Comparison of ENCODE assay signal across 1 cellular context in the genomic region with DNA sequence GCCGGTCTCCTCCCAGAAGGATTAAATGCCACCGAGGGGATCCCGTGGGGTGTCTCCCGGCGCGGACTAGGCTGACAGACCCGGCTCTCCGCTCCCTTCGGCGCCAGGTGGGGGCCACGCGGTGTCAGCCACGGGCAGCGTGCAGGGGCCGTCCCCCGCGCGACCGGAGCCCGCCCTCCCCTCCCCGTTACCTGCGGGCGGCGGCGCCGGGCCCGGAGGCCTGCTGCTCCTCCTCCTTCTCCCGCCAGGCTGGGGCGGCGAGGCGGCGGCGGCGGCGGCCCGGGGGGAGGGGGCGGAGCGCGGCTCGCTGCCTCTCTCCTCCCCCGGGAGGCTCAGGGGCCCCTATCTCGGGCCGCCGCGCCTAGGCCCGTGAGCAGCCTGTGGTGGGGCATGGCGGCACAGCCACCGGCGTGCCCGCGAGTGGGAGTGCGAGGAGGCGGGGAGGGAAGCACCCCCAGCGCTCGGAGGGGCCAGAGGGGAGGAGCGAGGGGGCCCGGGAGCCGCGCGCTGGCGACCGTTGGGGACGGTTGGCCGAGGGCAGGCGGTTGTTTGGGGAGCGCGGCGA.
TF ChIP-seq lines count a peak whose summit lies in the region.

No MANE protein-coding gene starts in this region.

TF ChIP-seq in H1, 55 proteins besides CTCF, POLR2A, EP300 and RAD21 (continued from another document):
- TF ChIP-seq, protein P1, sequence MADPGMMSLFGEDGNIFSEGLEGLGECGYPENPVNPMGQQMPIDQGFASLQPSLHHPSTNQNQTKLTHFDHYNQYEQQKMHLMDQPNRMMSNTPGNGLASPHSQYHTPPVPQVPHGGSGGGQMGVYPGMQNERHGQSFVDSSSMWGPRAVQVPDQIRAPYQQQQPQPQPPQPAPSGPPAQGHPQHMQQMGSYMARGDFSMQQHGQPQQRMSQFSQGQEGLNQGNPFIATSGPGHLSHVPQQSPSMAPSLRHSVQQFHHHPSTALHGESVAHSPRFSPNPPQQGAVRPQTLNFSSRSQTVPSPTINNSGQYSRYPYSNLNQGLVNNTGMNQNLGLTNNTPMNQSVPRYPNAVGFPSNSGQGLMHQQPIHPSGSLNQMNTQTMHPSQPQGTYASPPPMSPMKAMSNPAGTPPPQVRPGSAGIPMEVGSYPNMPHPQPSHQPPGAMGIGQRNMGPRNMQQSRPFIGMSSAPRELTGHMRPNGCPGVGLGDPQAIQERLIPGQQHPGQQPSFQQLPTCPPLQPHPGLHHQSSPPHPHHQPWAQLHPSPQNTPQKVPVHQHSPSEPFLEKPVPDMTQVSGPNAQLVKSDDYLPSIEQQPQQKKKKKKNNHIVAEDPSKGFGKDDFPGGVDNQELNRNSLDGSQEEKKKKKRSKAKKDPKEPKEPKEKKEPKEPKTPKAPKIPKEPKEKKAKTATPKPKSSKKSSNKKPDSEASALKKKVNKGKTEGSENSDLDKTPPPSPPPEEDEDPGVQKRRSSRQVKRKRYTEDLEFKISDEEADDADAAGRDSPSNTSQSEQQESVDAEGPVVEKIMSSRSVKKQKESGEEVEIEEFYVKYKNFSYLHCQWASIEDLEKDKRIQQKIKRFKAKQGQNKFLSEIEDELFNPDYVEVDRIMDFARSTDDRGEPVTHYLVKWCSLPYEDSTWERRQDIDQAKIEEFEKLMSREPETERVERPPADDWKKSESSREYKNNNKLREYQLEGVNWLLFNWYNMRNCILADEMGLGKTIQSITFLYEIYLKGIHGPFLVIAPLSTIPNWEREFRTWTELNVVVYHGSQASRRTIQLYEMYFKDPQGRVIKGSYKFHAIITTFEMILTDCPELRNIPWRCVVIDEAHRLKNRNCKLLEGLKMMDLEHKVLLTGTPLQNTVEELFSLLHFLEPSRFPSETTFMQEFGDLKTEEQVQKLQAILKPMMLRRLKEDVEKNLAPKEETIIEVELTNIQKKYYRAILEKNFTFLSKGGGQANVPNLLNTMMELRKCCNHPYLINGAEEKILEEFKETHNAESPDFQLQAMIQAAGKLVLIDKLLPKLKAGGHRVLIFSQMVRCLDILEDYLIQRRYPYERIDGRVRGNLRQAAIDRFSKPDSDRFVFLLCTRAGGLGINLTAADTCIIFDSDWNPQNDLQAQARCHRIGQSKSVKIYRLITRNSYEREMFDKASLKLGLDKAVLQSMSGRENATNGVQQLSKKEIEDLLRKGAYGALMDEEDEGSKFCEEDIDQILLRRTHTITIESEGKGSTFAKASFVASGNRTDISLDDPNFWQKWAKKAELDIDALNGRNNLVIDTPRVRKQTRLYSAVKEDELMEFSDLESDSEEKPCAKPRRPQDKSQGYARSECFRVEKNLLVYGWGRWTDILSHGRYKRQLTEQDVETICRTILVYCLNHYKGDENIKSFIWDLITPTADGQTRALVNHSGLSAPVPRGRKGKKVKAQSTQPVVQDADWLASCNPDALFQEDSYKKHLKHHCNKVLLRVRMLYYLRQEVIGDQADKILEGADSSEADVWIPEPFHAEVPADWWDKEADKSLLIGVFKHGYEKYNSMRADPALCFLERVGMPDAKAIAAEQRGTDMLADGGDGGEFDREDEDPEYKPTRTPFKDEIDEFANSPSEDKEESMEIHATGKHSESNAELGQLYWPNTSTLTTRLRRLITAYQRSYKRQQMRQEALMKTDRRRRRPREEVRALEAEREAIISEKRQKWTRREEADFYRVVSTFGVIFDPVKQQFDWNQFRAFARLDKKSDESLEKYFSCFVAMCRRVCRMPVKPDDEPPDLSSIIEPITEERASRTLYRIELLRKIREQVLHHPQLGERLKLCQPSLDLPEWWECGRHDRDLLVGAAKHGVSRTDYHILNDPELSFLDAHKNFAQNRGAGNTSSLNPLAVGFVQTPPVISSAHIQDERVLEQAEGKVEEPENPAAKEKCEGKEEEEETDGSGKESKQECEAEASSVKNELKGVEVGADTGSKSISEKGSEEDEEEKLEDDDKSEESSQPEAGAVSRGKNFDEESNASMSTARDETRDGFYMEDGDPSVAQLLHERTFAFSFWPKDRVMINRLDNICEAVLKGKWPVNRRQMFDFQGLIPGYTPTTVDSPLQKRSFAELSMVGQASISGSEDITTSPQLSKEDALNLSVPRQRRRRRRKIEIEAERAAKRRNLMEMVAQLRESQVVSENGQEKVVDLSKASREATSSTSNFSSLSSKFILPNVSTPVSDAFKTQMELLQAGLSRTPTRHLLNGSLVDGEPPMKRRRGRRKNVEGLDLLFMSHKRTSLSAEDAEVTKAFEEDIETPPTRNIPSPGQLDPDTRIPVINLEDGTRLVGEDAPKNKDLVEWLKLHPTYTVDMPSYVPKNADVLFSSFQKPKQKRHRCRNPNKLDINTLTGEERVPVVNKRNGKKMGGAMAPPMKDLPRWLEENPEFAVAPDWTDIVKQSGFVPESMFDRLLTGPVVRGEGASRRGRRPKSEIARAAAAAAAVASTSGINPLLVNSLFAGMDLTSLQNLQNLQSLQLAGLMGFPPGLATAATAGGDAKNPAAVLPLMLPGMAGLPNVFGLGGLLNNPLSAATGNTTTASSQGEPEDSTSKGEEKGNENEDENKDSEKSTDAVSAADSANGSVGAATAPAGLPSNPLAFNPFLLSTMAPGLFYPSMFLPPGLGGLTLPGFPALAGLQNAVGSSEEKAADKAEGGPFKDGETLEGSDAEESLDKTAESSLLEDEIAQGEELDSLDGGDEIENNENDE (IDR thresholded peaks at IDR 0.05; ENCODE audit: insufficient replicate concordance, low read length) = no peak
- TF ChIP-seq, protein P2, sequence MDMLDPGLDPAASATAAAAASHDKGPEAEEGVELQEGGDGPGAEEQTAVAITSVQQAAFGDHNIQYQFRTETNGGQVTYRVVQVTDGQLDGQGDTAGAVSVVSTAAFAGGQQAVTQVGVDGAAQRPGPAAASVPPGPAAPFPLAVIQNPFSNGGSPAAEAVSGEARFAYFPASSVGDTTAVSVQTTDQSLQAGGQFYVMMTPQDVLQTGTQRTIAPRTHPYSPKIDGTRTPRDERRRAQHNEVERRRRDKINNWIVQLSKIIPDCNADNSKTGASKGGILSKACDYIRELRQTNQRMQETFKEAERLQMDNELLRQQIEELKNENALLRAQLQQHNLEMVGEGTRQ (IDR thresholded peaks at IDR 0.05; ENCODE audit: low read length) = no peak
- TF ChIP-seq NANOG (IDR thresholded peaks at IDR 0.05; ENCODE audit: insufficient read depth, low read depth, low read length, poor library complexity, severe bottlenecking) (no peak), CEBPB (IDR thresholded peaks at IDR 0.05; ENCODE audit: low read depth, low read length) (no peak), SUZ12 (IDR thresholded peaks at IDR 0.05; ENCODE audit: low read length) (no peak), TAF7 (optimal IDR thresholded peaks at IDR 0.05; ENCODE audit: borderline replicate concordance, low read depth, low read length) (peak; percentile 71), PHF8 (conservative IDR thresholded peaks at IDR 0.05; ENCODE audit: low read depth, low read length) (peak; percentile 65), ZNF274 (IDR thresholded peaks at IDR 0.05; ENCODE audit: borderline replicate concordance, extremely low read depth, low read length) (no peak), CTBP2 (IDR thresholded peaks at IDR 0.05; ENCODE audit: borderline replicate concordance, insufficient read depth, insufficient read length, low read length) (no peak), GABPA (IDR thresholded peaks at IDR 0.05; ENCODE audit: borderline replicate concordance, insufficient read depth, low read length) (no peak), ASH2L (IDR thresholded peaks at IDR 0.05; ENCODE audit: low read length) (no peak), JUN (IDR thresholded peaks at IDR 0.05; ENCODE audit: low read depth, low read length) (no peak), SP2 (IDR thresholded peaks at IDR 0.05; ENCODE audit: low read length) (no peak), SIN3A (conservative IDR thresholded peaks at IDR 0.05 in 1 of 2, IDR thresholded peaks at IDR 0.05 in 1 of 2; ENCODE audit: low read depth in 1 of 2, low read length in 2 of 2) (peak; percentile 0 to 32; a peak in 1 of 4 replicates), BCL11A (IDR thresholded peaks at IDR 0.05; ENCODE audit: low read depth in 2 of 2, low read length in 2 of 2) (no peak), POU5F1 (IDR thresholded peaks at IDR 0.05; ENCODE audit: low read depth, low read length) (no peak), SIRT6 (IDR thresholded peaks at IDR 0.05; ENCODE audit: low read length) (no peak), HDAC6 (IDR thresholded peaks at IDR 0.05; ENCODE audit: low read depth, low read length) (no peak), EGR1 (IDR thresholded peaks at IDR 0.05; ENCODE audit: borderline replicate concordance, low read depth, low read length) (no peak), KDM4A (IDR thresholded peaks at IDR 0.05; ENCODE audit: low read depth, low read length, severe bottlenecking) (peak; percentile 52), RNF2 (IDR thresholded peaks at IDR 0.05; ENCODE audit: borderline replicate concordance, low read depth, low read length, missing control alignments, poor library complexity, severe bottlenecking) (no peak), MAFK (IDR thresholded peaks at IDR 0.05; ENCODE audit: low read depth, low read length) (no peak), TEAD4 (IDR thresholded peaks at IDR 0.05; ENCODE audit: low read depth, low read length) (no peak), YY1 (IDR thresholded peaks at IDR 0.05; ENCODE audit: low read depth, low read length) (no peak), HDAC2 (IDR thresholded peaks at IDR 0.05; ENCODE audit: borderline replicate concordance in 1 of 2, low read depth in 2 of 2, low read length in 2 of 2) (peak in 1 of 2 experiments; percentile 35; a peak in 1 of 4 replicates), POLR2AphosphoS5 (IDR thresholded peaks at IDR 0.05; ENCODE audit: low read depth, low read length) (peak; percentile 3; the same call in 1 of the 2 replicates), BRCA1 (IDR thresholded peaks at IDR 0.05; ENCODE audit: low read depth, low read length) (no peak), SIX5 (IDR thresholded peaks at IDR 0.05; ENCODE audit: low read depth, low read length) (no peak), NRF1 (IDR thresholded peaks at IDR 0.05; ENCODE audit: low read depth, low read length) (no peak), CHD2 (IDR thresholded peaks at IDR 0.05; ENCODE audit: low read length) (no peak), FOSL1 (IDR thresholded peaks at IDR 0.05; ENCODE audit: insufficient read depth, low read depth, low read length) (no peak), EZH2 (IDR thresholded peaks at IDR 0.05; ENCODE audit: low read depth, low read length, severe bottlenecking) (no peak), CREB1 (IDR thresholded peaks at IDR 0.05) (no peak), RXRA (IDR thresholded peaks at IDR 0.05; ENCODE audit: insufficient read depth, low read depth, low read length) (no peak), TAF1 (IDR thresholded peaks at IDR 0.05; ENCODE audit: low read depth, low read length) (no peak; the same call in 1 of the 2 replicates), SP1 (IDR thresholded peaks at IDR 0.05; ENCODE audit: low read depth, low read length) (no peak), RBBP5 (IDR thresholded peaks at IDR 0.05; ENCODE audit: borderline replicate concordance, low read depth, low read length) (peak; percentile 63; the same call in 1 of the 2 replicates)
- TF ChIP-seq, protein P3, sequence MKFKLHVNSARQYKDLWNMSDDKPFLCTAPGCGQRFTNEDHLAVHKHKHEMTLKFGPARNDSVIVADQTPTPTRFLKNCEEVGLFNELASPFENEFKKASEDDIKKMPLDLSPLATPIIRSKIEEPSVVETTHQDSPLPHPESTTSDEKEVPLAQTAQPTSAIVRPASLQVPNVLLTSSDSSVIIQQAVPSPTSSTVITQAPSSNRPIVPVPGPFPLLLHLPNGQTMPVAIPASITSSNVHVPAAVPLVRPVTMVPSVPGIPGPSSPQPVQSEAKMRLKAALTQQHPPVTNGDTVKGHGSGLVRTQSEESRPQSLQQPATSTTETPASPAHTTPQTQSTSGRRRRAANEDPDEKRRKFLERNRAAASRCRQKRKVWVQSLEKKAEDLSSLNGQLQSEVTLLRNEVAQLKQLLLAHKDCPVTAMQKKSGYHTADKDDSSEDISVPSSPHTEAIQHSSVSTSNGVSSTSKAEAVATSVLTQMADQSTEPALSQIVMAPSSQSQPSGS (IDR thresholded peaks at IDR 0.05; ENCODE audit: low read length) = no peak
- TF ChIP-seq, protein P4, sequence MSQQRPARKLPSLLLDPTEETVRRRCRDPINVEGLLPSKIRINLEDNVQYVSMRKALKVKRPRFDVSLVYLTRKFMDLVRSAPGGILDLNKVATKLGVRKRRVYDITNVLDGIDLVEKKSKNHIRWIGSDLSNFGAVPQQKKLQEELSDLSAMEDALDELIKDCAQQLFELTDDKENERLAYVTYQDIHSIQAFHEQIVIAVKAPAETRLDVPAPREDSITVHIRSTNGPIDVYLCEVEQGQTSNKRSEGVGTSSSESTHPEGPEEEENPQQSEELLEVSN (IDR thresholded peaks at IDR 0.05) = no peak; the same call in 1 of the 2 replicates
- TF ChIP-seq, protein P5, sequence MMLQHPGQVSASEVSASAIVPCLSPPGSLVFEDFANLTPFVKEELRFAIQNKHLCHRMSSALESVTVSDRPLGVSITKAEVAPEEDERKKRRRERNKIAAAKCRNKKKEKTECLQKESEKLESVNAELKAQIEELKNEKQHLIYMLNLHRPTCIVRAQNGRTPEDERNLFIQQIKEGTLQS (IDR thresholded peaks at IDR 0.05; ENCODE audit: insufficient read depth, low read depth, low read length) = no peak
